10 cellular contexts compared by ENCODE assay signal in genomic region chr15:101407439-101407838, GRCh38.
A peak's percentile ranks its signal among the peaks of the same experiment; 100 is the strongest.
DNase-seq lines count a peak whose midpoint lies in the region; ATAC-seq and TF ChIP-seq lines count a peak whose summit lies in the region.
"Had no signal": no experiment of that assay in that cellular context is flagged by ENCODE, and none has a peak within 500 bp of the region (broad histone marks: within the 10 kb centered on the region; RNA-seq: fewer than 3 reads in every experiment).

No MANE protein-coding gene starts in this region.

- ATAC-seq in GM19023 (IDR thresholded peaks at IDR 0.05; ENCODE audit: unreplicated experiment) (peak; percentile 100), HG02610 (IDR thresholded peaks at IDR 0.05; ENCODE audit: unreplicated experiment) (peak; percentile 99), HG03457 (IDR thresholded peaks at IDR 0.05; ENCODE audit: unreplicated experiment) (peak; percentile 98), gastrocnemius medialis (no peak)

- H3K4me2 ChIP-seq in BLaER1, result peak overlapping the region; percentile 83
- no peak overlapping the region for H3K4me2 ChIP-seq in mammary epithelial cell (ENCODE audit: insufficient read depth, low read depth, low read length)

- TF ChIP-seq CTCF in mammary epithelial cell (conservative IDR thresholded peaks at IDR 0.05 in 1 of 2, IDR thresholded peaks at IDR 0.05 in 1 of 2; ENCODE audit: extremely low read depth in 1 of 2, insufficient read depth in 1 of 2, low read depth in 1 of 2, low read length in 2 of 2), result no peak
- no peak for TF ChIP-seq CTCF in Peyer's patch (IDR thresholded peaks at IDR 0.05)
- TF ChIP-seq CTCF in gastrocnemius medialis (IDR thresholded peaks at IDR 0.05 in 4 of 5, conservative IDR thresholded peaks at IDR 0.05 in 1 of 5), result no peak

- H3K79me2 ChIP-seq in mammary epithelial cell (ENCODE audit: insufficient read depth, low read length), result no peaks in the 10 kb centered on the region
- H3K79me2 ChIP-seq: parathyroid adenoma had no signal

- H3K4me3 ChIP-seq in BLaER1, result no peak overlapping the region
- no peak overlapping the region for H3K4me3 ChIP-seq in mammary epithelial cell (replicated peaks in 1 of 3; ENCODE audit: insufficient read depth in 1 of 3, low read depth in 2 of 3, low read length in 3 of 3)
- H3K4me3 ChIP-seq in Peyer's patch, result no peak overlapping the region
- no peak overlapping the region for H3K4me3 ChIP-seq in gastrocnemius medialis
- H3K4me3 ChIP-seq: vagina had no signal

- H4K20me1 ChIP-seq in BLaER1 (no peaks in the 10 kb centered on the region), mammary epithelial cell (ENCODE audit: insufficient read depth, low read length) (no peaks in the 10 kb centered on the region)

- TF ChIP-seq POLR2A in Peyer's patch (IDR thresholded peaks at IDR 0.05) (no peak), gastrocnemius medialis (IDR thresholded peaks at IDR 0.05) (no peak)

- intact Hi-C loops in mammary epithelial cell (cut with micrococcal nuclease), result no loop called here
- intact Hi-C loops in gastrocnemius medialis (cut with DNase I; ENCODE audit: low total_unique reads), result no loop called here

- DNase-seq in mammary epithelial cell (no peak), Peyer's patch (no peak), NCI-H146 (lab: John Stamatoyannopoulos, UW) (no peak), gastrocnemius medialis (no peak)

- BruUV-seq in mammary epithelial cell (replicated peaks; lab: Mats Ljungman, UMichigan), result no TSS peak

- H3K27me3 ChIP-seq in BLaER1, result no peaks in the 10 kb centered on the region
- peaks cover 2% of the 10 kb centered on the region for H3K27me3 ChIP-seq in mammary epithelial cell (ENCODE audit: insufficient read depth, low read length)
- H3K27me3 ChIP-seq in Peyer's patch, result no peaks in the 10 kb centered on the region
- H3K27me3 ChIP-seq in gastrocnemius medialis, result no peaks in the 10 kb centered on the region
- H3K27me3 ChIP-seq: vagina had no signal

- dilution Hi-C loops in mammary epithelial cell (cut with HindIII; ENCODE audit: low sequenced_read_pairs), result no loop called here

- peak overlapping the region; percentile 40; the same call in 1 of the 2 replicates for H3K9ac ChIP-seq in BLaER1
- H3K9ac ChIP-seq in mammary epithelial cell (ENCODE audit: insufficient read depth, low read length), result no peak overlapping the region
- H3K9ac ChIP-seq: parathyroid adenoma had no signal

- H3K27ac ChIP-seq in BLaER1 (peak overlapping the region; percentile 54; the same call in 1 of the 2 replicates), mammary epithelial cell (ENCODE audit: insufficient read depth, low read depth, low read length) (no peak overlapping the region), Peyer's patch (no peak overlapping the region), gastrocnemius medialis (no peak overlapping the region)
- H3K27ac ChIP-seq: parathyroid adenoma, vagina had no signal

- CTCF ChIA-PET in mammary epithelial cell (lab: Charles Lee; ENCODE audit: low non-redundant PET), result no interaction called here

- in situ Hi-C loops in mammary epithelial cell (cut with MboI; ENCODE audit: low sequenced_read_pairs in 2 of 2) (no loop called here), gastrocnemius medialis (cut with MboI; ENCODE audit: low sequenced_read_pairs in 4 of 4) (no loop called here)

- H3K9me3 ChIP-seq in BLaER1 (peaks cover 3% of the 10 kb centered on the region; the same call in 1 of the 2 replicates), mammary epithelial cell (replicated peaks; ENCODE audit: insufficient read depth, low read length) (no peaks in the 10 kb centered on the region), Peyer's patch (no peaks in the 10 kb centered on the region), gastrocnemius medialis (no peaks in the 10 kb centered on the region)
- H3K9me3 ChIP-seq: vagina had no signal

- H3K4me1 ChIP-seq in BLaER1 (peaks cover 38% of the 10 kb centered on the region), mammary epithelial cell (ENCODE audit: insufficient read depth, low read length) (no peaks in the 10 kb centered on the region), Peyer's patch (no peaks in the 10 kb centered on the region), gastrocnemius medialis (no peaks in the 10 kb centered on the region)
- H3K4me1 ChIP-seq: parathyroid adenoma, vagina had no signal

- H3K36me3 ChIP-seq in BLaER1 (no peaks in the 10 kb centered on the region; the same call in 1 of the 2 replicates), mammary epithelial cell (ENCODE audit: insufficient read depth, low read length) (no peaks in the 10 kb centered on the region), Peyer's patch (no peaks in the 10 kb centered on the region), gastrocnemius medialis (peaks cover 0 to 7% of the 10 kb centered on the region in 2 donors)
- H3K36me3 ChIP-seq: vagina had no signal

- WGBS in mammary epithelial cell (ENCODE audit: low coverage, missing lambda C conversion rate), result 84% methylated on average over 5 of the region's 5 CpGs

- H2AFZ ChIP-seq in mammary epithelial cell (ENCODE audit: low read depth, low read length), result no peak overlapping the region
- H2AFZ ChIP-seq: parathyroid adenoma had no signal

Comparison
In these comparisons a context has a peak if more than half of its experiments do, and no peak if none do; other contexts are left out.
1. ATAC-seq: peak in GM19023 (single experiment), HG02610 (single experiment) and HG03457 (single experiment); none in gastrocnemius medialis (0 of 2).